21 cellular contexts compared by ENCODE assay signal in the genomic region with DNA sequence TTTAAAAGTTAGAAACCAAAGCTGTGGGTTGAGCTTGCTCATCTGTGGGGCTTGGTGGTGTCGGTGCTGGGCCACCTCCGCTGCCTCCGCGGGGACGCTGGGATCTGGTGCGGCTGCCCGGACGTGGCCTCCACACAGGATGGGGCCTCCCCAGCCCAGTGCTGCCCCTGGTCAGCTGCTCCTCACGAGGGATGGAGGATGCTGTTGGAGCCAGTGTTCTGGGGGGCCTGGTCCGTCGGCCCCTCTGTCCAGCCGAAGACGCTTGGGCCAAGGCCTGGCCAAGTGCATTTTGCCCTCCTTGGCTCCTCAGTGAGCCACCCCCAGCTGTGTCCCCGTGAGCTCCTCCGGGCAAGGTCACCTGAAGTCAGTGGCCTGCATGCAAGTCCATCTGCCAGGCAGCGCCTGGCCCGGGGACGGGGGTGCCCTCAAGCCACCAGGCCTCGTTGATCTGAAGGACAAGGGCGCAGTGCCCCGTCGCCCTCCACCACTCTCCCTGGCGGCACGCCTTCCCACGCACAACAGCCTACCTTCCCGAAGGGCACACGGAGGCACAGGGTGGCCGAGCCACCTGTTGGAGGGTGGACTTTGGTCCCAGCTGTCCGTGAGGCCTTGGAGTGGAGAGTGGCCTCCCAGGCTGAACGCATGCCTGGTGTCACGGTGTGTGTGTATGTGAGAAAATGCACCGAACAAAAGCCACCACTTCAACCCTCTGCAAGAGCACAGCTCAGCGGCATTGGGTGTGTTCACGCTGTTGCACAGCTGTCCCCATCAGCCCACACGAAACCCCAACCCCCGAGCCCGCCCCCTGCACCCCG. TPM values are rescaled to one million over a fixed set of nuclear protein-coding genes. Genes with fewer than 3 reads are reported as not detected.
"Had no signal": no experiment of that assay in that cellular context is flagged by ENCODE, and none has a peak within 500 bp of the region (broad histone marks: within the 10 kb centered on the region; RNA-seq: fewer than 3 reads in every experiment).

No MANE protein-coding gene starts in this region.

- H3K27me3 ChIP-seq: dorsolateral prefrontal cortex, thyroid gland, upper lobe of left lung, uterus had no signal

- H3K27ac ChIP-seq: dorsolateral prefrontal cortex, heart right ventricle, suprapubic skin, thyroid gland, upper lobe of left lung, uterus had no signal

- H3K9me3 ChIP-seq: suprapubic skin, thyroid gland, upper lobe of left lung, uterus had no signal

- H3K36me3 ChIP-seq: heart right ventricle, suprapubic skin, thyroid gland, upper lobe of left lung, uterus had no signal

- H3K4me3 ChIP-seq: dorsolateral prefrontal cortex, heart right ventricle, smooth muscle cell, suprapubic skin, thyroid gland, upper lobe of left lung, uterus had no signal

- H3K4me2 ChIP-seq: smooth muscle cell had no signal

- DNase-seq: cortex of kidney; dorsolateral prefrontal cortex; effector memory CD4-positive, alpha-beta T cell; heart right ventricle; immature natural killer cell; left cardiac atrium; mesendoderm; naive B cell; stimulated activated CD4-positive, alpha-beta T cell treated with anti-CD3 and anti-CD28 coated beads, Interleukin-2, amount 100 ng/mL, for 48 hours; stimulated activated naive CD8-positive, alpha-beta T cell treated with anti-CD3 and anti-CD28 coated beads, Interleukin-15, Interleukin-2, amounts not matched to agents 100 U/mL and 50 U/mL, for 24 hours; thyroid gland; uterus had no signal

- ATAC-seq: esophagus mucosa; left cardiac atrium; stimulated activated effector memory CD8-positive, alpha-beta T cell treated with anti-CD3 and anti-CD28 coated beads, Interleukin-12 subunit alpha, Interleukin-12 subunit beta, amount 100 ng/mL, for 72 hours; stimulated activated naive CD8-positive, alpha-beta T cell treated with anti-CD3 and anti-CD28 coated beads, Interleukin-15, Interleukin-2, amounts not matched to agents 100 U/mL and 50 U/mL, for 24 hours had no signal

- H3K4me1 ChIP-seq: heart right ventricle, suprapubic skin, thyroid gland, upper lobe of left lung, uterus had no signal

RNA-seq across cellular contexts. Expression of a gene that starts 27.3 kb away (rescaled TPM):
- polyA plus RNA-seq: immature natural killer cell had no signal

RNA-seq across cellular contexts. Expression of a gene that starts 42.7 kb away (rescaled TPM):
- polyA plus RNA-seq: fibroblast of lung, heart right ventricle, immature natural killer cell, keratinocyte, liver, neural cell, smooth muscle cell had no signal

RNA-seq across cellular contexts. Expression of a gene that starts 50.4 kb away (rescaled TPM):
- polyA plus RNA-seq: fibroblast of lung, keratinocyte, neural cell, smooth muscle cell had no signal
